In the genomic region with DNA sequence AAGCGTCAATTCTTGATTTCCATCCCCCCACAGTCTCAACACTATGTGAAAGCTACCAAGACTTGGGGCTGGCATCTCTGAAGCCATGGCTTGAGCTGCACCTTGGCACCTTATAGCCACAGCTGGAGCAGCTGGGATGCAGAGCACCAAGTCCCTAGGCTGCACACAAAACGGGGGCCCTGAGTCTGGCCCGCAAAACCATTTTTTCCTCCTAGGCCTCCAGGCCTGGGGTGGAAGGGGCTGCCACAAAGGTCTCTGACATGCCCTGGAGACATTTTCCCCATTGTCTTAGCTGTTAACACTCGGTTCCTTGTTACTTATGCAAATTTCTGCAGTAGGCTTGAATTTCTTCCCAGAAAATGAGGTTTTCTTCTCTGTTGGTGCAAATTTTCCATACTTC, we compare ENCODE assay signal across 1 cellular context.
TF ChIP-seq lines count a peak whose summit lies in the region.

No MANE protein-coding gene starts in this region.

TF ChIP-seq in K562, 482 proteins besides CTCF, POLR2A, EP300 and RAD21 (continued from another document):
- TF ChIP-seq, protein P1, sequence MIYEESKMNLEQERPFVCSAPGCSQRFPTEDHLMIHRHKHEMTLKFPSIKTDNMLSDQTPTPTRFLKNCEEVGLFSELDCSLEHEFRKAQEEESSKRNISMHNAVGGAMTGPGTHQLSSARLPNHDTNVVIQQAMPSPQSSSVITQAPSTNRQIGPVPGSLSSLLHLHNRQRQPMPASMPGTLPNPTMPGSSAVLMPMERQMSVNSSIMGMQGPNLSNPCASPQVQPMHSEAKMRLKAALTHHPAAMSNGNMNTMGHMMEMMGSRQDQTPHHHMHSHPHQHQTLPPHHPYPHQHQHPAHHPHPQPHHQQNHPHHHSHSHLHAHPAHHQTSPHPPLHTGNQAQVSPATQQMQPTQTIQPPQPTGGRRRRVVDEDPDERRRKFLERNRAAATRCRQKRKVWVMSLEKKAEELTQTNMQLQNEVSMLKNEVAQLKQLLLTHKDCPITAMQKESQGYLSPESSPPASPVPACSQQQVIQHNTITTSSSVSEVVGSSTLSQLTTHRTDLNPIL (CRISPR knock-in tag; IDR thresholded peaks at IDR 0.05), result no peak
- no peak for TF ChIP-seq ZBTB8A (IDR thresholded peaks at IDR 0.05; ENCODE audit: partially characterized antibody)
